Comparison of ENCODE assay signal across 18 cellular contexts in genomic region chr5:172617817-172618216, GRCh38. TPM values are rescaled to one million over a fixed set of nuclear protein-coding genes. Genes with fewer than 3 reads are reported as not detected.
DNase-seq lines count a peak whose midpoint lies in the region; ATAC-seq, FAIRE-seq and TF ChIP-seq lines count a peak whose summit lies in the region.
"Had no signal": no experiment of that assay in that cellular context is flagged by ENCODE, and none has a peak within 500 bp of the region (broad histone marks: within the 10 kb centered on the region; RNA-seq: fewer than 3 reads in every experiment).

No MANE protein-coding gene starts in this region.

- peaks cover under 1% of the 10 kb centered on the region for H3K27me3 Mint-ChIP-seq in activated naive CD4-positive, alpha-beta T cell treated with anti-CD3 and anti-CD28 coated beads, Interleukin-2, amount 10 ng/mL, durations not matched to agents 7 days and 5 days

- H3K23me2 ChIP-seq in H1 (ENCODE audit: low read depth, low read length), result no peaks in the 10 kb centered on the region

- H2BK120ac ChIP-seq in H1 (replicated peaks; ENCODE audit: low read depth, low read length), result no peak overlapping the region
- no peak overlapping the region for H2BK120ac ChIP-seq in neuronal stem cell (ENCODE audit: low read depth, low read length)

- no peak overlapping the region for H4K5ac ChIP-seq in H1 (ENCODE audit: insufficient read length, low read depth, low read length)

- no peak overlapping the region for H3K4me3 Mint-ChIP-seq in activated naive CD4-positive, alpha-beta T cell treated with anti-CD3 and anti-CD28 coated beads, Interleukin-2, amount 10 ng/mL, durations not matched to agents 7 days and 5 days

- H3K9me3 Mint-ChIP-seq in activated naive CD4-positive, alpha-beta T cell treated with anti-CD3 and anti-CD28 coated beads, Interleukin-2, amount 10 ng/mL, durations not matched to agents 7 days and 5 days, result no peaks in the 10 kb centered on the region

- POLR2A ChIA-PET in H1 (lab: Charles Lee; ENCODE audit: partially characterized antibody), result no interaction called here

- H3K4me3 ChIP-seq in H7 (ENCODE audit: insufficient read depth, low read depth, low read length) (no peak overlapping the region), H1 (ENCODE audit: extremely low read depth in 1 of 4, insufficient read depth in 2 of 4, low read depth in 3 of 4, low read length in 4 of 4) (no peak overlapping the region), neuronal stem cell (ENCODE audit: low read length in 2 of 2) (no peak overlapping the region), spleen (no peak overlapping the region)
- H3K4me3 ChIP-seq: HAP-1, MG63 had no signal

- no peak for FAIRE-seq in H1 (lab: Jason Lieb, UNC)
- FAIRE-seq: GM12891 had no signal

- no peak for TF ChIP-seq RAD21 in H1 (IDR thresholded peaks at IDR 0.05 in 1 of 2, conservative IDR thresholded peaks at IDR 0.05 in 1 of 2; ENCODE audit: low read depth in 2 of 2, low read length in 2 of 2)

- H3K23ac ChIP-seq in H1 (ENCODE audit: insufficient read length) (no peak overlapping the region), neuronal stem cell (ENCODE audit: low read depth, low read length, poor library complexity) (no peak overlapping the region)

- H3K79me2 ChIP-seq in H1 (ENCODE audit: control insufficient read depth in 1 of 2, insufficient read depth in 2 of 2, low read length in 2 of 2), result no peaks in the 10 kb centered on the region

- WGBS in H1 (ENCODE audit: extremely low coverage in 1 of 2, insufficient coverage in 1 of 2, insufficient read length in 1 of 2, insufficient replicate concordance in 2 of 2, low coverage in 1 of 2, low lambda C conversion rate in 2 of 2, missing lambda C conversion rate in 1 of 2), 2 experiments, result 92% methylated on average over 24 of the region's 26 CpGs; no CpG with 5 or more reads in 1 of the 2 experiments
- WGBS in neuronal stem cell (ENCODE audit: extremely low coverage in 2 of 2, insufficient read length in 2 of 2, insufficient replicate concordance in 1 of 2), 2 donors, result no CpG with 5 or more reads among the region's 26 CpGs
- 84 to 95% (median 91%) methylated on average over 15 to 26 of the region's 26 CpGs for WGBS in spleen, 5 donors

- no peak overlapping the region for H3K4ac ChIP-seq in H1 (replicated peaks; ENCODE audit: insufficient read length, low read depth, low read length)
- no peak overlapping the region for H3K4ac ChIP-seq in neuronal stem cell (ENCODE audit: low read length)

- H3K9me3 ChIP-seq in H1 (ENCODE audit: insufficient read depth in 2 of 2, low read depth in 1 of 2, low read length in 1 of 2), result no peaks in the 10 kb centered on the region
- no peaks in the 10 kb centered on the region for H3K9me3 ChIP-seq in neuronal stem cell (replicated peaks in 1 of 2; ENCODE audit: control insufficient read depth in 2 of 2, insufficient read depth in 1 of 2, low read depth in 1 of 2, low read length in 2 of 2)
- peaks cover 0 to 14% (median 11%) of the 10 kb centered on the region in 8 donors for H3K9me3 ChIP-seq in spleen

- H2BK15ac ChIP-seq in H1 (ENCODE audit: low read length) (no peak overlapping the region), neuronal stem cell (ENCODE audit: low read length) (peak overlapping the region; percentile 38)

- TF ChIP-seq EP300 in H1 (IDR thresholded peaks at IDR 0.05; ENCODE audit: borderline replicate concordance in 1 of 2, low read depth in 2 of 2, low read length in 2 of 2), result no peak

- H3K9ac ChIP-seq in H1 (replicated peaks in 1 of 4; ENCODE audit: extremely low read depth in 1 of 4, low read depth in 3 of 4, low read length in 3 of 4) (no peak overlapping the region), neuronal stem cell (ENCODE audit: low read depth, low read length, poor library complexity) (no peak overlapping the region)

- no peak overlapping the region for H3K27ac ChIP-seq in H1 (ENCODE audit: low read depth, low read length)
- H3K27ac ChIP-seq in neuronal stem cell (replicated peaks; ENCODE audit: low read length), result no peak overlapping the region
- H3K27ac ChIP-seq in spleen, result no peak overlapping the region
- H3K27ac ChIP-seq: C4-2B had no signal

- ATAC-seq in GM19035 (IDR thresholded peaks at IDR 0.05; ENCODE audit: unreplicated experiment) (no peak), HG03095 (IDR thresholded peaks at IDR 0.05; ENCODE audit: unreplicated experiment) (no peak)

- intact Hi-C loops in spleen (cut with DNase I; ENCODE audit: low total_unique reads), result no loop called here

- H2BK12ac ChIP-seq in H1 (ENCODE audit: low read depth, low read length) (no peak overlapping the region), neuronal stem cell (ENCODE audit: low read length) (no peak overlapping the region)

- H3K4me1 ChIP-seq in H1 (replicated peaks in 1 of 4; ENCODE audit: control insufficient read depth in 3 of 4, insufficient read depth in 4 of 4, low read length in 3 of 4) (peaks cover 0 to 8% (median 0%) of the 10 kb centered on the region in 4 experiments; a peak in 5 of 7 replicates), neuronal stem cell (ENCODE audit: control insufficient read depth in 2 of 2, insufficient read depth in 1 of 2, low read depth in 1 of 2, low read length in 2 of 2) (peaks cover 2 to 5% of the 10 kb centered on the region in 2 donors), spleen (no peaks in the 10 kb centered on the region)
- H3K4me1 ChIP-seq: HAP-1 had no signal

- H3K4me1 Mint-ChIP-seq in activated naive CD4-positive, alpha-beta T cell treated with anti-CD3 and anti-CD28 coated beads, Interleukin-2, amount 10 ng/mL, durations not matched to agents 7 days and 5 days, result no peaks in the 10 kb centered on the region

- no peak overlapping the region for H2BK20ac ChIP-seq in H1 (ENCODE audit: low read length)

- H4K91ac ChIP-seq in H1 (replicated peaks; ENCODE audit: insufficient read length, low read length) (no peak overlapping the region), neuronal stem cell (ENCODE audit: low read depth, low read length, poor library complexity) (no peak overlapping the region)

- H3K4me2 ChIP-seq in H1 (ENCODE audit: insufficient read depth in 1 of 2, low read depth in 2 of 2, low read length in 2 of 2) (no peak overlapping the region), neuronal stem cell (ENCODE audit: insufficient read depth, low read length, poor library complexity, severe bottlenecking) (no peak overlapping the region)

- H2AFZ ChIP-seq in H1 (ENCODE audit: low read length) (no peak overlapping the region), neuronal stem cell (ENCODE audit: low read length) (no peak overlapping the region)

- CTCF ChIA-PET in H1 (lab: Charles Lee; ENCODE audit: partially characterized antibody), result interaction anchor here (0.9 to 2.3 kb wide), 10 partner anchors 11 to 138 kb away, joined by 3 to 11 read pairs (median 4); partner anchors contain the start of gene NEURL1B
- CTCF ChIA-PET in activated naive CD4-positive, alpha-beta T cell treated with anti-CD3 and anti-CD28 coated beads, Interleukin-2, amount 10 ng/mL, durations not matched to agents 7 days and 5 days (lab: Charles Lee), result no interaction called here

- H3K36me3 Mint-ChIP-seq in activated naive CD4-positive, alpha-beta T cell treated with anti-CD3 and anti-CD28 coated beads, Interleukin-2, amount 10 ng/mL, durations not matched to agents 7 days and 5 days, result no peaks in the 10 kb centered on the region

- peak overlapping the region; percentile 83 for H4K8ac ChIP-seq in H1 (ENCODE audit: extremely low read depth, insufficient read depth, low read length)
- no peak overlapping the region for H4K8ac ChIP-seq in neuronal stem cell (ENCODE audit: low read depth, low read length)

- H3K27ac Mint-ChIP-seq in activated naive CD4-positive, alpha-beta T cell treated with anti-CD3 and anti-CD28 coated beads, Interleukin-2, amount 10 ng/mL, durations not matched to agents 7 days and 5 days, result no peak overlapping the region

- H3K18ac ChIP-seq in H1 (ENCODE audit: extremely low read depth, low read length) (no peak overlapping the region), neuronal stem cell (ENCODE audit: low read length) (peak overlapping the region; percentile 31)

- TF ChIP-seq POLR2A in H1 (IDR thresholded peaks at IDR 0.05; ENCODE audit: control extremely low read depth in 1 of 2, low read depth in 2 of 2, low read length in 2 of 2) (no peak), spleen (IDR thresholded peaks at IDR 0.05) (no peak)

- H3K27me3 ChIP-seq in H7 (ENCODE audit: control insufficient read depth, insufficient read depth, low read length) (no peaks in the 10 kb centered on the region), H1 (replicated peaks in 1 of 4; ENCODE audit: control insufficient read depth in 3 of 4, extremely low read depth in 1 of 4, insufficient read depth in 3 of 4, low read length in 3 of 4) (no peaks in the 10 kb centered on the region; a peak in 1 of 7 replicates), neuronal stem cell (ENCODE audit: control insufficient read depth in 3 of 3, insufficient read depth in 3 of 3, low read depth in 1 of 3, low read length in 3 of 3) (peaks cover 0 to 33% (median 0%) of the 10 kb centered on the region in 3 experiments), spleen (replicated peaks in 1 of 7) (no peaks in the 10 kb centered on the region)

- H2AK5ac ChIP-seq in H1 (ENCODE audit: low read depth, low read length) (no peak overlapping the region), neuronal stem cell (ENCODE audit: low read depth, low read length) (no peak overlapping the region)

- H3K79me1 ChIP-seq in H1 (ENCODE audit: low read depth, low read length), result no peaks in the 10 kb centered on the region
- no peaks in the 10 kb centered on the region for H3K79me1 ChIP-seq in neuronal stem cell (ENCODE audit: low read depth, low read length)

- TF ChIP-seq CTCF in H1 (IDR thresholded peaks at IDR 0.05; ENCODE audit: control extremely low read depth in 1 of 3, insufficient read depth in 1 of 3, low read depth in 1 of 3, low read length in 3 of 3), result no peak
- TF ChIP-seq CTCF in spleen (IDR thresholded peaks at IDR 0.05 in 8 of 11, conservative IDR thresholded peaks at IDR 0.05 in 3 of 11), result no peak

- no peaks in the 10 kb centered on the region for H4K20me1 ChIP-seq in H1 (replicated peaks in 1 of 2; ENCODE audit: control insufficient read depth in 1 of 2, insufficient read depth in 2 of 2, low read length in 2 of 2)

- DNase-seq in H7, result peak; percentile 67
- DNase-seq in H1 (ENCODE audit: low read depth in 1 of 2, low spot score in 2 of 2), result no peak
- DNase-seq in neuronal stem cell (ENCODE audit: low spot score), result no peak
- peak; percentile 63 for DNase-seq in spleen
- DNase-seq in activated naive CD4-positive, alpha-beta T cell treated with anti-CD3 and anti-CD28 coated beads, Interleukin-2, amount 10 ng/mL, durations not matched to agents 7 days and 5 days, result no peak
- DNase-seq: DMS 273 treated with DMSO at 0.1 percent for 48 hours, GF-D8, IMR-90, Karpas-422, MG63, NCI-H1092, NCI-H2227 treated with DMSO at 0.1 percent for 48 hours, NCI-H524 treated with DMSO at 0.1 percent for 48 hours had no signal

- H3K56ac ChIP-seq in H1 (replicated peaks; ENCODE audit: insufficient read length, low read depth, low read length), result no peak overlapping the region

- H2BK5ac ChIP-seq in H1 (ENCODE audit: low read depth, low read length) (no peak overlapping the region), neuronal stem cell (ENCODE audit: low read length) (no peak overlapping the region)

- no peaks in the 10 kb centered on the region for H3K36me3 ChIP-seq in H7 (replicated peaks; ENCODE audit: control insufficient read depth, insufficient read depth, low read length)
- H3K36me3 ChIP-seq in H1 (ENCODE audit: control insufficient read depth in 2 of 4, insufficient read depth in 4 of 4, low read length in 3 of 4), result no peaks in the 10 kb centered on the region
- no peaks in the 10 kb centered on the region for H3K36me3 ChIP-seq in neuronal stem cell (replicated peaks in 1 of 2; ENCODE audit: control insufficient read depth in 2 of 2, insufficient read depth in 2 of 2, low read length in 2 of 2)
- H3K36me3 ChIP-seq in spleen, result no peaks in the 10 kb centered on the region
- H3K36me3 ChIP-seq: HAP-1, MG63 had no signal

- no peak overlapping the region for H3K14ac ChIP-seq in H1 (ENCODE audit: insufficient read length)
- H3K14ac ChIP-seq in neuronal stem cell (ENCODE audit: low read length), result no peak overlapping the region

RNA-seq across cellular contexts. Expression of gene NEURL1B, which starts 23.2 kb away (rescaled TPM):
- total RNA-seq in H7 (2014; rRNA removed; shearing (Covaris generic)), result 4.7 and 7.5 TPM in 2 replicates
- total RNA-seq in H1 (2021; fragmentation: NEBNext Ultra II Directional; extraction: Animal tissue kit (Norgen Biotek cat#: 25700)), result 5.7 and 6.1 TPM in 2 replicates
- polyA plus RNA-seq in H1 (2011; rRNA removed) (3.3 and 5.4 TPM in 2 replicates), spleen (1 to 10 TPM in 1 of 3 donors, under 1 TPM in 2; 0.26 to 1.0 (median 0.49) TPM)
- 4.8 TPM for polyA plus RNA-seq in H1 (2011; cell fraction: cytosol; rRNA removed)
- polyA plus RNA-seq in H1 (2011; cell fraction: nucleus; rRNA removed), result 15.7 TPM
- 4.5 to 5.3 TPM (median 4.5 TPM) in 4 replicates for polyA plus RNA-seq in H1 (2012, experiment 1 of 2)
- 4.2 TPM for polyA plus RNA-seq in H1 (2012, experiment 2 of 2)
- 2.9 TPM for polyA plus RNA-seq in H1 (2013, experiment 1 of 2)
- 2.8 TPM for polyA plus RNA-seq in H1 (2013, experiment 2 of 2)
- 3.9 and 4.0 TPM in 2 replicates for polyA minus RNA-seq in H1 (2011; rRNA and poly(A)+ RNA removed)
- 5.5 TPM for polyA minus RNA-seq in H1 (2011; cell fraction: cytosol; rRNA and poly(A)+ RNA removed)
- 4.4 TPM for polyA minus RNA-seq in H1 (2011; cell fraction: nucleus; rRNA and poly(A)+ RNA removed)
- polyA plus RNA-seq in neuronal stem cell (2013, experiment 1 of 2), result 8.1 TPM
- polyA plus RNA-seq in neuronal stem cell (2013, experiment 2 of 2), result 8.2 TPM
- total RNA-seq in spleen, result 1 to 10 TPM in 6 of 7 donors, under 1 TPM in 1; 0.85 to 2.5 (median 1.6) TPM

Comparison
In these comparisons a context has a peak if more than half of its experiments do, and no peak if none do; other contexts are left out.
1. DNase-seq: peak in H7 (single experiment) and spleen (single experiment); none in H1 (0 of 2), neuronal stem cell (single experiment) and activated naive CD4-positive, alpha-beta T cell treated with anti-CD3 and anti-CD28 coated beads, Interleukin-2, amount 10 ng/mL, durations not matched to agents 7 days and 5 days (single experiment).